In the genomic region with DNA sequence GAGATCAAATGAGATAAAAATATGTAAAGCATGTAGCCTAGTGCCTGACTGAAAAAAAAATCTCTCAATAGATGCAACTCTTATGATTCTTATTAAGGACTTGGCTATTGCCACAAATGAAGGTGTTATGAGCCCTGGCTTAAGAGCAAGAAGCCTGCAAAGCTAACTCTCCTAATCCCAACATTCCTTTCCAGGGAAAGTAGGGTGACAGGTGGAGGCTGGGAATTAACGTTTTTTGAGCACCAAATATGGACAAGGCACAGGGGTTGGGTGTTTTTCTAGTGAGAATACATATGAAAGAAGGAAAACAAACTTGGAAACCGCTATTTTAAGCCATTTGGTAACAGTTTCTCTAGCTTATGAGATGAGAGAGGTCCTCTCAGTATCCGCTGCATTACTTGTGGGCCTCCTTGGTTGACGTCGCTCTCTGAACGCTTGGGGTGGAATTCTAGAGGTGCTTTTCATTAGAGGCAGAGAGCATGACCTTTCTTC, we compare ENCODE assay signal across 9 cellular contexts. TPM values are rescaled to one million over a fixed set of nuclear protein-coding genes. Genes with fewer than 3 reads are reported as not detected.
DNase-seq lines count a peak whose midpoint lies in the region; ATAC-seq, FAIRE-seq and TF ChIP-seq lines count a peak whose summit lies in the region.
"Had no signal": no experiment of that assay in that cellular context is flagged by ENCODE, and none has a peak within 500 bp of the region (broad histone marks: within the 10 kb centered on the region; RNA-seq: fewer than 3 reads in every experiment).

No MANE protein-coding gene starts in this region.

- TF ChIP-seq CTCF in OCI-LY7 (conservative IDR thresholded peaks at IDR 0.05; ENCODE audit: low read length) (no peak), colonic mucosa (IDR thresholded peaks at IDR 0.05) (no peak)

- peak overlapping the region; percentile 94 for H3K4me3 Mint-ChIP-seq in stimulated activated memory B cell treated with anti-CD40 and anti-IgM and Interleukin-4, amounts not matched to agents 10 μg/mL and 1 μg/mL and 100 μg/mL, for 72 hours

- DNase-seq in GM12892 (ENCODE audit: insufficient read length) (no peak), OCI-LY7 (ENCODE audit: low spot score) (peak; percentile 58), colonic mucosa (no peak), T1000 (lab: John Stamatoyannopoulos, UW) (no peak), HuH-7.5 (ENCODE audit: low spot score) (no peak)
- DNase-seq: activated gamma-delta T cell treated with Interleukin-2 at 50 U/mL for 16 hours had no signal

- no peaks in the 10 kb centered on the region for H3K27me3 ChIP-seq in colonic mucosa

- no peaks in the 10 kb centered on the region for H3K9me3 Mint-ChIP-seq in stimulated activated memory B cell treated with anti-CD40 and anti-IgM and Interleukin-4, amounts not matched to agents 10 μg/mL and 1 μg/mL and 100 μg/mL, for 72 hours

- peaks cover 59% of the 10 kb centered on the region for H3K36me3 ChIP-seq in OCI-LY7 (ENCODE audit: insufficient read depth, low read length)
- H3K36me3 ChIP-seq in colonic mucosa, result no peaks in the 10 kb centered on the region

- peak; percentile 90 for FAIRE-seq in GM12892 (lab: Jason Lieb, UNC)
- FAIRE-seq: endometrium had no signal

- H3K4me1 ChIP-seq in OCI-LY7 (ENCODE audit: insufficient read depth, low read length, poor library complexity, severe bottlenecking) (peaks cover 50% of the 10 kb centered on the region), colonic mucosa (no peaks in the 10 kb centered on the region)

- no peaks in the 10 kb centered on the region for H3K27me3 Mint-ChIP-seq in stimulated activated memory B cell treated with anti-CD40 and anti-IgM and Interleukin-4, amounts not matched to agents 10 μg/mL and 1 μg/mL and 100 μg/mL, for 72 hours

- no peak overlapping the region for H2AFZ ChIP-seq in OCI-LY7 (ENCODE audit: low read length)

- H3K27ac Mint-ChIP-seq in stimulated activated memory B cell treated with anti-CD40 and anti-IgM and Interleukin-4, amounts not matched to agents 10 μg/mL and 1 μg/mL and 100 μg/mL, for 72 hours, result peak overlapping the region; percentile 96

- H3K9me3 ChIP-seq in OCI-LY7 (ENCODE audit: low read length) (no peaks in the 10 kb centered on the region), colonic mucosa (no peaks in the 10 kb centered on the region)

- no peaks in the 10 kb centered on the region for H3K9me2 ChIP-seq in OCI-LY7 (ENCODE audit: insufficient read depth, low read length)

- peak; percentile 37; the same call in 1 of the 2 replicates for TF ChIP-seq POLR2A in GM12892 (IDR thresholded peaks at IDR 0.05; ENCODE audit: low read depth, low read length)

- CTCF ChIA-PET in OCI-LY7 (lab: Charles Lee; ENCODE audit: unreplicated experiment), result no interaction called here

- peaks cover 27% of the 10 kb centered on the region for H3K36me3 Mint-ChIP-seq in stimulated activated memory B cell treated with anti-CD40 and anti-IgM and Interleukin-4, amounts not matched to agents 10 μg/mL and 1 μg/mL and 100 μg/mL, for 72 hours

- peak overlapping the region; percentile 84 for H3K4me2 ChIP-seq in OCI-LY7 (ENCODE audit: low read length)

- POLR2A ChIA-PET in OCI-LY7 (lab: Charles Lee), result interaction anchor here (1.7 to 17.3 kb wide), 5 partner anchors 9 to 107 kb away, joined by 7 to 212 read pairs (median 21); no protein-coding TSS in a partner anchor

- peaks cover 27% of the 10 kb centered on the region for H4K20me1 ChIP-seq in OCI-LY7 (ENCODE audit: insufficient read depth, low read length)

- H3K4me3 ChIP-seq in OCI-LY7 (ENCODE audit: low read depth, low read length, poor library complexity, severe bottlenecking) (peak overlapping the region; percentile 79), colonic mucosa (peak overlapping the region; percentile 8)

- H3K4me1 Mint-ChIP-seq in stimulated activated memory B cell treated with anti-CD40 and anti-IgM and Interleukin-4, amounts not matched to agents 10 μg/mL and 1 μg/mL and 100 μg/mL, for 72 hours, result peaks cover 55% of the 10 kb centered on the region

- H3K27ac ChIP-seq in OCI-LY7 (ENCODE audit: low read depth, low read length, poor library complexity, severe bottlenecking) (peak overlapping the region; percentile 93), colonic mucosa (peak overlapping the region; percentile 60)

- ATAC-seq in stimulated activated memory B cell treated with anti-CD40 and anti-IgM and Interleukin-4, amounts not matched to agents 10 μg/mL and 1 μg/mL and 100 μg/mL, for 72 hours, result no peak
- ATAC-seq in HG03108 (IDR thresholded peaks at IDR 0.05; ENCODE audit: unreplicated experiment), result no peak

- H3K9ac ChIP-seq in colonic mucosa (ENCODE audit: low read depth in 2 of 2, low read length in 2 of 2), result peak overlapping the region in 1 of 2 donors; percentile 56

- intact Hi-C loops in OCI-LY7 (cut with micrococcal nuclease; ENCODE audit: unreplicated experiment), result loop anchor here (1.0 to 10.0 kb wide), 6 partner anchors 102 to 1172 kb away; no protein-coding TSS in a partner anchor
- intact Hi-C loops in colonic mucosa (cut with DNase I), result no loop called here

- BruUV-seq in OCI-LY7 (replicated peaks; lab: Mats Ljungman, UMichigan), result no TSS peak

- H3K79me2 ChIP-seq in OCI-LY7 (ENCODE audit: insufficient read depth, low read depth, low read length), result peaks cover 96% of the 10 kb centered on the region

RNA-seq across cellular contexts. Expression of a gene that starts 2.4 kb away (rescaled TPM):
- 93.6 TPM for polyA plus RNA-seq in GM12892 (2012; ENCODE audit: missing spikeins)
- total RNA-seq in OCI-LY7 (2014; rRNA removed; shearing (Covaris generic)), result 35.5 and 38.2 TPM in 2 replicates
- total RNA-seq in OCI-LY7 (2022) (83.2 and 87.4 TPM in 2 replicates), colonic mucosa (1 to 10 TPM; 1.6 to 2.6 TPM)

Comparison
In these comparisons a context has a peak if more than half of its experiments do, and no peak if none do; other contexts are left out.
1. RNA of a gene that starts 2.4 kb away (total RNA-seq): 35.5 to 87.4 TPM in OCI-LY7; 1.6 to 2.6 TPM in colonic mucosa; every median in the first group is over 10 times any median in the second.